ENCODE assay signal across 10 cellular contexts in the genomic region with DNA sequence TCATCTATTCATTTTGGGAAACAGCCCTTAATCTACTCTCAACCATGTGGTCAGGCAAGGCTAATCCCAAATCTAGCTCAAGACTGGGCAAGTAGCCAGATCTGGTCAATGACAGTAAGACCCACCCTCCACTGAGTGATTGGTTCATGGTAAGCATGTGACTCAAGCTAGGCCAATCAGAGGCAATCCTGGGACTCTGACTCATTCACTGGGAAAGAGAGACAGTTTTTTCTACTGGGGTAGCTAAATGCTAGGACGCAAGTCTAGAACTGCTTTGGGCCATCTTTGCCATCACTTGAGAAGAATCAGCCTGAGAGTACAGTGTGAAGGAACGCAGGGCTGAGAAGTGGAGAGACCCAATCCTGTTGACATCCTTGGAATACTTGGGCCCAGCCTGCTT. TPM values are rescaled to one million over a fixed set of nuclear protein-coding genes. Genes with fewer than 3 reads are reported as not detected.
DNase-seq lines count a peak whose midpoint lies in the region; ATAC-seq and TF ChIP-seq lines count a peak whose summit lies in the region.
"Had no signal": no experiment of that assay in that cellular context is flagged by ENCODE, and none has a peak within 500 bp of the region (broad histone marks: within the 10 kb centered on the region; RNA-seq: fewer than 3 reads in every experiment).

No MANE protein-coding gene starts in this region.

- TF ChIP-seq RAD21 in IMR-90 (IDR thresholded peaks at IDR 0.05; ENCODE audit: low read length): no peak

- no peak for TF ChIP-seq CTCF in IMR-90 (conservative IDR thresholded peaks at IDR 0.05; ENCODE audit: low read depth, low read length)
- no peak for TF ChIP-seq CTCF in adrenal gland (IDR thresholded peaks at IDR 0.05)
- TF ChIP-seq CTCF in prostate gland (IDR thresholded peaks at IDR 0.05): no peak

- H3K27ac ChIP-seq in IMR-90 (ENCODE audit: insufficient read depth, low read length): no peak overlapping the region
- H3K27ac ChIP-seq in adrenal gland: no peak overlapping the region
- H3K27ac ChIP-seq in mesendoderm (ENCODE audit: low read depth, low read length): no peak overlapping the region
- no peak overlapping the region for H3K27ac ChIP-seq in prostate gland
- H3K27ac ChIP-seq: pancreas had no signal

- no peaks in the 10 kb centered on the region for H4K20me1 ChIP-seq in IMR-90 (ENCODE audit: insufficient read depth, low read length)

- H3K27me3 ChIP-seq in IMR-90 (ENCODE audit: control insufficient read depth, insufficient read depth, low read length) (peaks cover 9% of the 10 kb centered on the region), adrenal gland (no peaks in the 10 kb centered on the region), mesendoderm (ENCODE audit: insufficient read depth, low read length, poor library complexity) (no peaks in the 10 kb centered on the region), prostate gland (replicated peaks; ENCODE audit: insufficient read depth) (no peaks in the 10 kb centered on the region)
- H3K27me3 ChIP-seq: pancreas had no signal

- H2AK5ac ChIP-seq in IMR-90 (ENCODE audit: low read depth, low read length): no peak overlapping the region
- H2AK5ac ChIP-seq in mesendoderm (ENCODE audit: low read length): no peak overlapping the region

- H3K4me3 ChIP-seq in IMR-90 (ENCODE audit: insufficient read depth, low read depth, low read length) (no peak overlapping the region), adrenal gland (no peak overlapping the region), mesendoderm (ENCODE audit: low read length) (no peak overlapping the region), prostate gland (no peak overlapping the region)
- H3K4me3 ChIP-seq: pancreas had no signal

- no peak overlapping the region for H3K23ac ChIP-seq in IMR-90 (ENCODE audit: low read depth, low read length)
- no peak overlapping the region for H3K23ac ChIP-seq in mesendoderm (ENCODE audit: low read length)

- in situ Hi-C loops in IMR-90 (cut with MboI; ENCODE audit: low sequenced_read_pairs): loop anchor here (5.0 kb wide), 2 partner anchors 95 to 330 kb away; no protein-coding TSS in a partner anchor

- no peak overlapping the region for H2AFZ ChIP-seq in IMR-90 (replicated peaks; ENCODE audit: low read length, poor library complexity)

- H3K4ac ChIP-seq in IMR-90 (ENCODE audit: low read depth, low read length): no peak overlapping the region
- H3K4ac ChIP-seq in mesendoderm (ENCODE audit: low read depth, low read length): no peak overlapping the region

- H2BK120ac ChIP-seq in IMR-90 (ENCODE audit: low read depth, low read length) (no peak overlapping the region), mesendoderm (ENCODE audit: low read depth, low read length) (no peak overlapping the region)

- WGBS in IMR-90 (ENCODE audit: extremely low coverage in 2 of 2, insufficient read length in 1 of 2), 2 experiments: 100% methylated on average over 2 of the region's 2 CpGs; no CpG with 5 or more reads in 1 of the 2 experiments
- WGBS in adrenal gland, 4 donors: 83 to 90% (median 87%) methylated on average over 2 of the region's 2 CpGs
- WGBS in mesendoderm (ENCODE audit: extremely low coverage, insufficient coverage, low lambda C conversion rate): no CpG with 5 or more reads among the region's 2 CpGs
- 100% methylated on average over 2 of the region's 2 CpGs for WGBS in prostate gland

- no peaks in the 10 kb centered on the region for H3K79me2 ChIP-seq in mesendoderm (ENCODE audit: control insufficient read depth, insufficient read depth, low read length)

- H3K56ac ChIP-seq in IMR-90 (ENCODE audit: extremely low read depth, insufficient read depth, low read length): no peak overlapping the region
- H3K56ac ChIP-seq in mesendoderm (ENCODE audit: low read length): no peak overlapping the region

- no peak overlapping the region for H2AK9ac ChIP-seq in IMR-90 (replicated peaks; ENCODE audit: low read depth, low read length, poor library complexity)

- no peak overlapping the region for H3K4me2 ChIP-seq in IMR-90 (ENCODE audit: low read depth, low read length)
- H3K4me2 ChIP-seq in mesendoderm (ENCODE audit: low read length): no peak overlapping the region

- dilution Hi-C loops in IMR-90 (cut with HindIII; ENCODE audit: low sequenced_read_pairs, unreplicated experiment): no loop called here

- H4K5ac ChIP-seq in IMR-90 (ENCODE audit: low read depth, low read length) (no peak overlapping the region), mesendoderm (ENCODE audit: low read length) (no peak overlapping the region)

- H3K36me3 ChIP-seq in IMR-90 (ENCODE audit: control insufficient read depth, insufficient read depth, low read length) (no peaks in the 10 kb centered on the region), adrenal gland (replicated peaks in 1 of 2) (no peaks in the 10 kb centered on the region), mesendoderm (ENCODE audit: control insufficient read depth, insufficient read depth, low read length) (no peaks in the 10 kb centered on the region), prostate gland (no peaks in the 10 kb centered on the region)
- H3K36me3 ChIP-seq: pancreas had no signal

- intact Hi-C loops in IMR-90 (cut with micrococcal nuclease): loop anchor here (5.0 kb wide), 1 partner anchor 380 kb away; no protein-coding TSS in a partner anchor
- intact Hi-C loops in adrenal gland (cut with DNase I): loop anchor here (5.0 kb wide), 2 partner anchors 95 to 330 kb away; no protein-coding TSS in a partner anchor
- intact Hi-C loops in prostate gland (cut with DNase I): loop anchor here (5.0 kb wide), 2 partner anchors 95 to 330 kb away; no protein-coding TSS in a partner anchor

- H3K4me1 ChIP-seq in IMR-90 (ENCODE audit: control insufficient read depth, insufficient read depth, low read length) (no peaks in the 10 kb centered on the region), adrenal gland (replicated peaks in 1 of 2) (no peaks in the 10 kb centered on the region), mesendoderm (ENCODE audit: control insufficient read depth, low read depth, low read length) (no peaks in the 10 kb centered on the region), prostate gland (replicated peaks) (no peaks in the 10 kb centered on the region)
- H3K4me1 ChIP-seq: pancreas had no signal

- TF ChIP-seq POLR2A in IMR-90 (IDR thresholded peaks at IDR 0.05; ENCODE audit: low read depth, low read length) (no peak), adrenal gland (IDR thresholded peaks at IDR 0.05) (no peak), prostate gland (IDR thresholded peaks at IDR 0.05) (no peak)

- H4K8ac ChIP-seq in IMR-90 (ENCODE audit: low read depth in 2 of 2, low read length in 2 of 2) (no peak overlapping the region), mesendoderm (ENCODE audit: low read depth, low read length) (no peak overlapping the region)

- no peak overlapping the region for H3K18ac ChIP-seq in IMR-90 (ENCODE audit: low read depth, low read length)
- H3K18ac ChIP-seq in mesendoderm (ENCODE audit: low read length): no peak overlapping the region

- H3K9me1 ChIP-seq in IMR-90 (ENCODE audit: insufficient read depth, low read length): no peaks in the 10 kb centered on the region

- no peak overlapping the region for H2BK20ac ChIP-seq in IMR-90 (ENCODE audit: low read depth, low read length)

- H2BK5ac ChIP-seq in IMR-90 (ENCODE audit: low read depth, low read length, poor library complexity, severe bottlenecking) (no peak overlapping the region), mesendoderm (ENCODE audit: low read length) (no peak overlapping the region)

- BruUV-seq in IMR-90 (replicated peaks; lab: Mats Ljungman, UMichigan): no TSS peak

- no peak overlapping the region for H2BK15ac ChIP-seq in IMR-90 (ENCODE audit: low read depth, low read length)
- no peak overlapping the region for H2BK15ac ChIP-seq in mesendoderm (replicated peaks; ENCODE audit: low read depth)

- CTCF ChIA-PET in IMR-90 (lab: Yijun Ruan, JAX): interaction anchor here (0.9 to 1.1 kb wide), 3 partner anchors 15 to 330 kb away, joined by 3 to 4 read pairs (median 4); a partner anchor contains a TSS

- POLR2A ChIA-PET in IMR-90 (lab: Charles Lee; ENCODE audit: unreplicated experiment): no interaction called here

- H4K91ac ChIP-seq in IMR-90 (ENCODE audit: insufficient read depth, low read depth, low read length): no peak overlapping the region

- ATAC-seq in IMR-90 (ENCODE audit: low read depth): no peak; the same call in 1 of the 2 replicates
- ATAC-seq in activated CD4-positive, CD25-positive, alpha-beta regulatory T cell treated with anti-CD3 and anti-CD28 coated beads, Interleukin-2, amount 50 U/mL, for 24 hours: no peak
- ATAC-seq: pancreas had no signal

- no peaks in the 10 kb centered on the region for H3K9me3 ChIP-seq in IMR-90 (ENCODE audit: control insufficient read depth, insufficient read depth, low read length)
- H3K9me3 ChIP-seq in adrenal gland (replicated peaks in 1 of 3): no peaks in the 10 kb centered on the region
- H3K9me3 ChIP-seq in prostate gland: no peaks in the 10 kb centered on the region
- H3K9me3 ChIP-seq: pancreas had no signal

- H3K14ac ChIP-seq in IMR-90 (replicated peaks; ENCODE audit: low read depth, low read length): no peak overlapping the region

- H3K9ac ChIP-seq in IMR-90 (ENCODE audit: low read depth, low read length): no peak overlapping the region
- no peak overlapping the region for H3K9ac ChIP-seq in mesendoderm (ENCODE audit: low read length)

- DNase-seq in SHP77 (lab: John Stamatoyannopoulos, UW) (peak; percentile 11 to 13), SHP77 treated with DMSO at 0.1 percent for 48 hours (lab: John Stamatoyannopoulos, UW) (no peak), IMR-90 (peak; percentile 47), adrenal gland (peak in 4 of 7 donors; percentile 33 to 62 (median 44)), mesendoderm (peak; percentile 51), prostate gland (ENCODE audit: low spot score) (no peak), cerebellum (ENCODE audit: low spot score) (no peak)
- DNase-seq: immature natural killer cell, pancreas had no signal

- H3K79me1 ChIP-seq in IMR-90 (ENCODE audit: low read depth in 1 of 2, low read length in 2 of 2) (no peaks in the 10 kb centered on the region), mesendoderm (ENCODE audit: low read length) (no peaks in the 10 kb centered on the region)

TF ChIP-seq in IMR-90, 13 proteins besides CTCF, POLR2A, EP300 and RAD21 (continues in another document):
- no peak for TF ChIP-seq NFE2L2 (IDR thresholded peaks at IDR 0.05; ENCODE audit: low read depth, low read length)

RNA-seq across cellular contexts. Expression of a gene that starts 9.3 kb away (rescaled TPM):
- total RNA-seq in IMR-90 (2012; rRNA removed) (17.2 and 22.2 TPM in 2 replicates), adrenal gland (10 to 100 TPM in 3 of 8 donors, 1 to 10 TPM in 5; 3.4 to 11.4 (median 9.3) TPM), prostate gland (10 to 100 TPM; 12.2 to 15.6 TPM), cerebellum (20.1 TPM)
- polyA plus RNA-seq in IMR-90 (2012; rRNA removed) (6.9 and 8.2 TPM in 2 replicates), adrenal gland (1 to 10 TPM; 2.0 to 5.9 (median 3.5) TPM)
- polyA plus RNA-seq in IMR-90 (2012; cell fraction: cytosol; rRNA removed): 1.3 and 1.8 TPM in 2 replicates
- 5.3 and 13.9 TPM in 2 replicates for polyA plus RNA-seq in IMR-90 (2012; cell fraction: nucleus; rRNA removed; ENCODE audit: low replicate concordance)
- polyA plus RNA-seq in mesendoderm (2013, experiment 1 of 2): 23.8 TPM
- 23.6 TPM for polyA plus RNA-seq in mesendoderm (2013, experiment 2 of 2)

Comparison
In these comparisons a context has a peak if more than half of its experiments do, and no peak if none do; other contexts are left out.
1. DNase-seq: peak in SHP77 (2 of 2), IMR-90 (single experiment), adrenal gland (4 of 7) and mesendoderm (single experiment); none in SHP77 treated with DMSO at 0.1 percent for 48 hours (single experiment), prostate gland (single experiment) and cerebellum (single experiment).